16 cellular contexts compared by ENCODE assay signal in the genomic region with DNA sequence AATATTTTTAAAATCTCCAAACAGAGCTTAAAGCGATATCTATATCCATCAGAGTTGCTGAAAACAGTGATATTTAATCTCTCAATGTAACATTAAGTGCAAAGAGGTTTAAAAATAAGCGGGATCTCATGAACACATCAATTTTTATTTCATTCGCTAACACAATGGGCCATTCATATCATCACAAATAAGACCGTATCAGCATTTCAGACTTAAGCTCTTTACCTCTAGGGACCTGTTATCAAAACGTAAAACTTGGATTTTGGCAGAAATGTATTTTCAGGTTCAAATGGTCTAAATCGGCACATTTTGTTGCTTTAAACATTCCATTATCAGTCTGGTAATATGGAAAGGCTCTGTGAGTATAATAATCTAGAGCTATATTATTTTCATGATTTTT.
"Had no signal": no experiment of that assay in that cellular context is flagged by ENCODE, and none has a peak within 500 bp of the region (broad histone marks: within the 10 kb centered on the region; RNA-seq: fewer than 3 reads in every experiment).

No MANE protein-coding gene starts in this region.

- H3K9me3 ChIP-seq: SK-N-SH had no signal

- ATAC-seq: T-cell had no signal

- FAIRE-seq: RCC 7860 had no signal

- DNase-seq: KBM-7, MV-4-11, NCI-H1048, NCI-H1694, NCI-H187 treated with DMSO at 0.1 percent for 48 hours, NCI-H2107, NCI-H2227 treated with DMSO at 0.1 percent for 48 hours, NCI-H524, NCI-H526 treated with DMSO at 0.1 percent for 48 hours, Right ventricle myocardium superior, RPMI8226, SIG-M5, SK-N-SH, SW 1271, T-cell had no signal

- H3K4me2 ChIP-seq: SK-N-SH had no signal

- H3K9ac ChIP-seq: SK-N-SH had no signal
